Comparison of ENCODE assay signal across 8 cellular contexts in genomic region chr2:44171018-44171417, GRCh38.
DNase-seq lines count a peak whose midpoint lies in the region; ATAC-seq and TF ChIP-seq lines count a peak whose summit lies in the region.

No MANE protein-coding gene starts in this region.

- H2AFZ ChIP-seq in KMS-11 (ENCODE audit: low read depth) = no peak overlapping the region

- no peak for ATAC-seq in HG02884 (IDR thresholded peaks at IDR 0.05; ENCODE audit: unreplicated experiment)

- no peak overlapping the region for H3K27ac ChIP-seq in BLaER1
- H3K27ac ChIP-seq in KMS-11 = peak overlapping the region; percentile 42; the same call in 1 of the 2 replicates
- H3K27ac ChIP-seq in caudate nucleus (ENCODE audit: low read depth, low read length) = peak overlapping the region; percentile 93

- H3K27me3 ChIP-seq in BLaER1 = no peaks in the 10 kb centered on the region
- H3K27me3 ChIP-seq in KMS-11 (ENCODE audit: insufficient read depth, low read depth) = no peaks in the 10 kb centered on the region
- no peaks in the 10 kb centered on the region for H3K27me3 ChIP-seq in mucosa of stomach (ENCODE audit: control insufficient read depth, insufficient read depth, low read length)

- H3K4me3 ChIP-seq in BLaER1 (peak overlapping the region; percentile 92), KMS-11 (IDR thresholded peaks at IDR 0.05; ENCODE audit: insufficient read depth, low read depth, low read length) (no peak overlapping the region), mucosa of stomach (ENCODE audit: low read length) (no peak overlapping the region)

- H3K36me3 ChIP-seq in BLaER1 (peaks cover 18% of the 10 kb centered on the region; the same call in 1 of the 2 replicates), KMS-11 (ENCODE audit: insufficient read depth) (no peaks in the 10 kb centered on the region), mucosa of stomach (ENCODE audit: control insufficient read depth, insufficient read depth, low read length) (no peaks in the 10 kb centered on the region)

- H3K4me1 ChIP-seq in BLaER1 (peaks cover 37% of the 10 kb centered on the region), KMS-11 (ENCODE audit: low read depth, poor library complexity, severe bottlenecking) (peaks cover 42% of the 10 kb centered on the region), mucosa of stomach (ENCODE audit: control insufficient read depth, insufficient read depth, low read length) (peaks cover 8% of the 10 kb centered on the region)

- H3K79me2 ChIP-seq in KMS-11 (ENCODE audit: insufficient read depth, low read depth) = peaks cover 69% of the 10 kb centered on the region

- DNase-seq in caudate nucleus (lab: John Stamatoyannopoulos, UW) = no peak
- DNase-seq in NCI-H2081 treated with DMSO at 0.1 percent for 48 hours (lab: John Stamatoyannopoulos, UW) = no peak
- DNase-seq in central memory CD4-positive, alpha-beta T cell = no peak
- no peak for DNase-seq in hippocampal formation (lab: John Stamatoyannopoulos, UW)

- peaks cover 7% of the 10 kb centered on the region for H3K9me3 ChIP-seq in BLaER1
- no peaks in the 10 kb centered on the region for H3K9me3 ChIP-seq in mucosa of stomach (ENCODE audit: control insufficient read depth, low read length)

- no peak for TF ChIP-seq CTCF in KMS-11 (conservative IDR thresholded peaks at IDR 0.05; ENCODE audit: low read depth, low read length)

- H3K9ac ChIP-seq in BLaER1 (peak overlapping the region; percentile 95), KMS-11 (peak overlapping the region; percentile 64; the same call in 1 of the 2 replicates), mucosa of stomach (ENCODE audit: low read length) (peak overlapping the region; percentile 18)

- H4K20me1 ChIP-seq in BLaER1 = peaks cover 71% of the 10 kb centered on the region
- H4K20me1 ChIP-seq in KMS-11 (ENCODE audit: insufficient read depth) = peaks cover 13% of the 10 kb centered on the region; the same call in 1 of the 2 replicates

- peak overlapping the region; percentile 89 for H3K4me2 ChIP-seq in BLaER1
- peak overlapping the region; percentile 78 for H3K4me2 ChIP-seq in KMS-11

Comparison
In these comparisons a context has a peak if more than half of its experiments do, and no peak if none do; other contexts are left out.
1. H3K9ac ChIP-seq: peak in every context shown above with its lines; median percentile 95 in BLaER1; 64 in KMS-11; 18 in mucosa of stomach.